ENCODE assay signal across 8 cellular contexts in the genomic region with DNA sequence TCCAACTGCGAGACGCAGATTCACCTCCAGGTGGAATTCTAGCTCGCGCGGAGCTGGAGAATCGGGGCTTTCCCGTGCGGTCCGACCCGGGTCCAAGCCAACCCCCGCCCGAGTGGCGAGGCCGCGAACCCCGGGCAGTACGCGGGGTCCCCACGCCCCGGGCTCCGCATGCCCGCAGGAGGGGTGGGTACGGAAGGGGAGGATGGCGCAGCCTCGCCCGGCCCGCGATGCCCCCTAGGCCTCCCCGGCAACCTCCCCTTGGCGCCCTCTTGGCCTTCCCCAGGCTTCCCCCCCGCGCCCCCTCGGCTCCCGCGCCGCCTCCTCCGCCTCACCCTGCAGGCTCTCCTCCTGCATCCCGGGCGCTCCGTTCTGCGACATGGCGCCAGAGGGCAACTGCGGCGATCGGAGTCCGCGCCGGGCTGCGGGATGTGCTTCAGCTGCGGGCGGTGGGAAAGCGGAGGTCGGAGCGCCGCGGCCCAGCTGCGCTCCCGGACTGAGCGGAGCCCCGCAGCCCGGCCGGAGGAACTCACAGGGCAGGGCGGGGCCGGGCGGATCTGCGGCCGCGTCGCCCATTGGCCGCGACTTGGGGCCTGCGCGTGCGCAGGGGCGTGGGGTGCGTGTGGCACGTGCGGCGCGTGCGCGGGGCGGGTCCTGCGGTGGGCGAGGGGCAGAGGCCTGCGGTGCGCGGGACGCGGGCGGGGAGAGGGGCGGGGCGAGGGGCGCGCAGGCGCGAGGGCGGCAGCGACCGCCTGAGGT. TPM values are rescaled to one million over a fixed set of nuclear protein-coding genes. Genes with fewer than 3 reads are reported as not detected.
DNase-seq lines count a peak whose midpoint lies in the region; ATAC-seq and TF ChIP-seq lines count a peak whose summit lies in the region.

A gene with protein sequence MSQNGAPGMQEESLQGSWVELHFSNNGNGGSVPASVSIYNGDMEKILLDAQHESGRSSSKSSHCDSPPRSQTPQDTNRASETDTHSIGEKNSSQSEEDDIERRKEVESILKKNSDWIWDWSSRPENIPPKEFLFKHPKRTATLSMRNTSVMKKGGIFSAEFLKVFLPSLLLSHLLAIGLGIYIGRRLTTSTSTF (minus strand): TSS at position 495 of the 756 bp plus-strand sequence. CDS start 117 bp downstream, at position 378.

- H3K27me3 ChIP-seq in SJCRH30 (no peaks in the 10 kb centered on the region), foreskin keratinocyte (peaks cover 3% of the 10 kb centered on the region), neuron (ENCODE audit: insufficient read depth, low read length) (no peaks in the 10 kb centered on the region)

- ATAC-seq in GM21619 (IDR thresholded peaks at IDR 0.05; ENCODE audit: unreplicated experiment) (peak; percentile 79), foreskin keratinocyte (peak; percentile 81)

- H3K27ac ChIP-seq in SJCRH30 (peak within 1 kb of the TSS; percentile 35), foreskin keratinocyte (peak within 1 kb of the TSS; percentile 54)

- DNase-seq in DMS79 treated with DMSO at 0.1 percent for 48 hours (lab: John Stamatoyannopoulos, UW) (peak; percentile 38), SJCRH30 (peak; percentile 82 to 83), foreskin keratinocyte (peak in 1 of 2 donors; percentile 56), stromal cell of bone marrow (ENCODE audit: low read depth) (peak; percentile 84)
- DNase-seq in Jurkat, Clone E6-1 (ENCODE audit: low read depth, low spot score): peak; percentile 83
- peak; percentile 84 to 96 (median 88) for DNase-seq in activated naive CD4-positive, alpha-beta T cell (lab: John Stamatoyannopoulos, UW)

- peak; percentile 31 for TF ChIP-seq CTCF in foreskin keratinocyte (conservative IDR thresholded peaks at IDR 0.05)

- peak within 1 kb of the TSS; percentile 97 for H2AFZ ChIP-seq in neuron (ENCODE audit: low read depth, low read length)

- no peaks in the 10 kb centered on the region for H3K36me3 ChIP-seq in SJCRH30
- H3K36me3 ChIP-seq in neuron (ENCODE audit: insufficient read depth, low read length): no peaks in the 10 kb centered on the region

- H3K9me3 ChIP-seq in SJCRH30 (replicated peaks): no peaks in the 10 kb centered on the region
- H3K9me3 ChIP-seq in neuron (ENCODE audit: low read length): no peaks in the 10 kb centered on the region

- peak within 1 kb of the TSS; percentile 90 for H3K4me3 ChIP-seq in Jurkat, Clone E6-1 (ENCODE audit: low read length)
- H3K4me3 ChIP-seq in SJCRH30: peak within 1 kb of the TSS; percentile 86
- H3K4me3 ChIP-seq in neuron (ENCODE audit: low read length): peak within 1 kb of the TSS; percentile 55

- H3K4me1 ChIP-seq in SJCRH30 (no peaks in the 10 kb centered on the region), foreskin keratinocyte (peaks cover 5% of the 10 kb centered on the region), neuron (ENCODE audit: insufficient read depth, low read length) (peaks cover 20% of the 10 kb centered on the region)

RNA-seq across cellular contexts. Expression of the gene that starts here (rescaled TPM):
- polyA plus RNA-seq in Jurkat, Clone E6-1 (2012; ENCODE audit: insufficient read depth, insufficient read length): 71.8 TPM
- 45.6 and 46.9 TPM in 2 replicates for total RNA-seq in SJCRH30 (2014; rRNA removed; shearing (Covaris generic))
- 31.1 and 37.9 TPM in 2 replicates for total RNA-seq in foreskin keratinocyte
- 26.0 and 36.0 TPM in 2 replicates for polyA plus RNA-seq in foreskin keratinocyte
